In genomic region chr15:89746386-89746974, GRCh38 we compare ENCODE assay signal across 18 cellular contexts. TPM values are rescaled to one million over a fixed set of nuclear protein-coding genes. Genes with fewer than 3 reads are reported as not detected.
"Had no signal": no experiment of that assay in that cellular context is flagged by ENCODE, and none has a peak within 500 bp of the region (broad histone marks: within the 10 kb centered on the region; RNA-seq: fewer than 3 reads in every experiment).

No MANE protein-coding gene starts in this region.

- H3K4me3 Mint-ChIP-seq: activated naive CD8-positive, alpha-beta T cell treated with anti-CD3 and anti-CD28 coated beads, Interleukin-2, amount 10 ng/mL, durations not matched to agents 7 days and 5 days; central memory CD8-positive, alpha-beta T cell; immature natural killer cell; nephron progenitor cell had no signal

- H3K9me3 Mint-ChIP-seq: activated naive CD8-positive, alpha-beta T cell treated with anti-CD3 and anti-CD28 coated beads, Interleukin-2, amount 10 ng/mL, durations not matched to agents 7 days and 5 days; central memory CD8-positive, alpha-beta T cell; immature natural killer cell; nephron progenitor cell had no signal

- H3K9me3 ChIP-seq: esophagus squamous epithelium, sigmoid colon, spleen, thoracic aorta had no signal

- H3K27ac ChIP-seq: brain microvascular endothelial cell, esophagus squamous epithelium, spleen, thoracic aorta had no signal

- DNase-seq: activated CD4-positive, CD25-positive, alpha-beta regulatory T cell treated with anti-CD3 and anti-CD28 coated beads, Interleukin-2, amount 50 U/mL, for 72 hours; activated naive CD4-positive, alpha-beta T cell; activated naive CD8-positive, alpha-beta T cell treated with anti-CD3 and anti-CD28 coated beads, Interleukin-2, amount 10 ng/mL, durations not matched to agents 7 days and 5 days; activated T-cell treated with anti-CD3 and anti-CD28 coated beads for 4 hours; brain microvascular endothelial cell; effector CD8-positive, alpha-beta T cell; esophagus squamous epithelium; foreskin fibroblast; immature natural killer cell; spleen; stimulated activated CD4-positive, alpha-beta T cell treated with anti-CD3 and anti-CD28 coated beads, Interleukin-1b, Interleukin-23, amount 100 ng/mL, for 48 hours had no signal

- H3K36me3 ChIP-seq: brain microvascular endothelial cell, esophagus squamous epithelium, sigmoid colon, spleen, thoracic aorta had no signal

- H3K27ac Mint-ChIP-seq: activated naive CD8-positive, alpha-beta T cell treated with anti-CD3 and anti-CD28 coated beads, Interleukin-2, amount 10 ng/mL, durations not matched to agents 7 days and 5 days; immature natural killer cell; nephron progenitor cell had no signal

- H3K36me3 Mint-ChIP-seq: immature natural killer cell had no signal

- H3K27me3 Mint-ChIP-seq: central memory CD8-positive, alpha-beta T cell had no signal

- H3K4me1 Mint-ChIP-seq: central memory CD8-positive, alpha-beta T cell had no signal

- H3K4me3 ChIP-seq: esophagus squamous epithelium, sigmoid colon, spleen, thoracic aorta had no signal

RNA-seq across cellular contexts. Expression of gene MESP1, which starts 4.6 kb away (rescaled TPM):
- total RNA-seq: urinary bladder had no signal

RNA-seq across cellular contexts. Expression of gene MESP2, which starts 29.7 kb away (rescaled TPM):
- total RNA-seq: activated naive CD8-positive, alpha-beta T cell treated with anti-CD3 and anti-CD28 coated beads, Interleukin-2, amount 10 ng/mL, durations not matched to agents 7 days and 5 days; pulmonary artery endothelial cell; sigmoid colon; spleen; urinary bladder had no signal

RNA-seq across cellular contexts. Expression of gene WDR93, which starts 55.9 kb away (rescaled TPM):
- total RNA-seq: activated naive CD8-positive, alpha-beta T cell treated with anti-CD3 and anti-CD28 coated beads, Interleukin-2, amount 10 ng/mL, durations not matched to agents 7 days and 5 days; endothelial cell of umbilical vein; esophagus squamous epithelium; spleen; thoracic aorta; urinary bladder had no signal
